8 cellular contexts compared by ENCODE assay signal in genomic region chr19:40690050-40690698, GRCh38. TPM values are rescaled to one million over a fixed set of nuclear protein-coding genes. Genes with fewer than 3 reads are reported as not detected.
DNase-seq lines count a peak whose midpoint lies in the region; ATAC-seq and TF ChIP-seq lines count a peak whose summit lies in the region.

Gene NUMBL, minus strand, starts transcription at chr19:40690651. Its CDS starts 168 bp downstream, at chr19:40690483.

- H3K4me3 ChIP-seq in left ventricle myocardium inferior (peak within 1 kb of the TSS; percentile 79), gastrocnemius medialis (peak within 1 kb of the TSS; percentile 66 to 92 (median 76))

- H3K9me3 ChIP-seq in left ventricle myocardium inferior (replicated peaks): no peaks in the 10 kb centered on the region
- H3K9me3 ChIP-seq in gastrocnemius medialis: no peaks in the 10 kb centered on the region

- H3K36me3 ChIP-seq in left ventricle myocardium inferior: peaks cover 38% of the 10 kb centered on the region
- peaks cover 0 to 8% of the 10 kb centered on the region in 2 donors for H3K36me3 ChIP-seq in gastrocnemius medialis

- no peaks in the 10 kb centered on the region for H3K27me3 Mint-ChIP-seq in activated T-cell treated with anti-CD3 and anti-CD28 coated beads, Interleukin-2, amount 50 U/mL, for 4 hours (ENCODE audit: low read depth)
- no peaks in the 10 kb centered on the region for H3K27me3 Mint-ChIP-seq in activated T-cell treated with anti-CD3 and anti-CD28 coated beads, Interleukin-2, amount 50 U/mL, for 72 hours (ENCODE audit: low read depth)

- DNase-seq in activated T-cell treated with anti-CD3 and anti-CD28 coated beads, Interleukin-2, amount 50 U/mL, for 4 hours: no peak
- DNase-seq in activated T-cell treated with anti-CD3 and anti-CD28 coated beads, Interleukin-2, amount 50 U/mL, for 1 hour: no peak
- DNase-seq in activated T-cell treated with anti-CD3 and anti-CD28 coated beads, Interleukin-2, amount 50 U/mL, for 72 hours: no peak
- DNase-seq in left ventricle myocardium inferior: peak; percentile 47
- DNase-seq in gastrocnemius medialis: no peak
- no peak for DNase-seq in stimulated activated CD4-positive, alpha-beta T cell treated with anti-CD3 and anti-CD28 coated beads, Interleukin-4, amount 100 ng/mL, for 1 hour
- DNase-seq in cerebellar nuclear complex (lab: John Stamatoyannopoulos, UW): no peak
- DNase-seq in OCI-M2 (lab: John Stamatoyannopoulos, UW; ENCODE audit: unreplicated experiment): no peak

- intact Hi-C loops in left ventricle myocardium inferior (cut with micrococcal nuclease): no loop called here
- intact Hi-C loops in gastrocnemius medialis (cut with DNase I; ENCODE audit: low total_unique reads): loop anchor here (1.0 to 2.0 kb wide), 2 partner anchors 25 to 61 kb away; partner anchors contain the start of genes ACTMAP and SNRPA

- no peak for ATAC-seq in activated T-cell treated with anti-CD3 and anti-CD28 coated beads, Interleukin-2, amount 50 U/mL, for 4 hours
- ATAC-seq in activated T-cell treated with anti-CD3 and anti-CD28 coated beads, Interleukin-2, amount 50 U/mL, for 72 hours (replicated peaks in 1 of 2): no peak
- no peak for ATAC-seq in gastrocnemius medialis

- H3K4me3 Mint-ChIP-seq in activated T-cell treated with anti-CD3 and anti-CD28 coated beads, Interleukin-2, amount 50 U/mL, for 4 hours: peak within 1 kb of the TSS; percentile 89
- peak within 1 kb of the TSS; percentile 82 to 88 for H3K4me3 Mint-ChIP-seq in activated T-cell treated with anti-CD3 and anti-CD28 coated beads, Interleukin-2, amount 50 U/mL, for 72 hours

- peak within 1 kb of the TSS; percentile 85 for H3K27ac Mint-ChIP-seq in activated T-cell treated with anti-CD3 and anti-CD28 coated beads, Interleukin-2, amount 50 U/mL, for 72 hours

- H3K4me1 ChIP-seq in left ventricle myocardium inferior (peaks cover 50% of the 10 kb centered on the region), gastrocnemius medialis (peaks cover 9 to 22% of the 10 kb centered on the region in 2 donors)

- no peaks in the 10 kb centered on the region for H3K27me3 ChIP-seq in left ventricle myocardium inferior (ENCODE audit: low read depth)
- H3K27me3 ChIP-seq in gastrocnemius medialis: no peaks in the 10 kb centered on the region

- peaks cover 7% of the 10 kb centered on the region for H3K36me3 Mint-ChIP-seq in activated T-cell treated with anti-CD3 and anti-CD28 coated beads, Interleukin-2, amount 50 U/mL, for 4 hours (ENCODE audit: insufficient read depth)
- peaks cover 6 to 9% of the 10 kb centered on the region in 2 donors for H3K36me3 Mint-ChIP-seq in activated T-cell treated with anti-CD3 and anti-CD28 coated beads, Interleukin-2, amount 50 U/mL, for 72 hours (ENCODE audit: insufficient read depth in 2 of 2)

- peak; percentile 64 to 68 for TF ChIP-seq POLR2A in gastrocnemius medialis (IDR thresholded peaks at IDR 0.05)

- no peaks in the 10 kb centered on the region for H3K9me3 Mint-ChIP-seq in activated T-cell treated with anti-CD3 and anti-CD28 coated beads, Interleukin-2, amount 50 U/mL, for 4 hours
- H3K9me3 Mint-ChIP-seq in activated T-cell treated with anti-CD3 and anti-CD28 coated beads, Interleukin-2, amount 50 U/mL, for 72 hours: no peaks in the 10 kb centered on the region

- H3K27ac ChIP-seq in left ventricle myocardium inferior (replicated peaks): peak within 1 kb of the TSS; percentile 93
- peak within 1 kb of the TSS; percentile 90 to 98 (median 96) for H3K27ac ChIP-seq in gastrocnemius medialis

- H3K4me1 Mint-ChIP-seq in activated T-cell treated with anti-CD3 and anti-CD28 coated beads, Interleukin-2, amount 50 U/mL, for 4 hours (ENCODE audit: low read depth): peaks cover 4% of the 10 kb centered on the region
- no peaks in the 10 kb centered on the region for H3K4me1 Mint-ChIP-seq in activated T-cell treated with anti-CD3 and anti-CD28 coated beads, Interleukin-2, amount 50 U/mL, for 72 hours (ENCODE audit: low read depth)

- TF ChIP-seq CTCF in left ventricle myocardium inferior (IDR thresholded peaks at IDR 0.05; ENCODE audit: borderline replicate concordance) (no peak), gastrocnemius medialis (IDR thresholded peaks at IDR 0.05 in 4 of 5, conservative IDR thresholded peaks at IDR 0.05 in 1 of 5) (no peak)

- in situ Hi-C loops in gastrocnemius medialis (cut with MboI; ENCODE audit: low sequenced_read_pairs in 4 of 4): no loop called here

RNA-seq across cellular contexts. Expression of gene NUMBL, which starts in this region (rescaled TPM):
- 10 to 100 TPM; 13.8 to 17.1 (median 16.7) TPM for total RNA-seq in activated T-cell treated with anti-CD3 and anti-CD28 coated beads, Interleukin-2, amount 50 U/mL, for 4 hours
- total RNA-seq in activated T-cell treated with anti-CD3 and anti-CD28 coated beads, Interleukin-2, amount 50 U/mL, for 72 hours: 10 to 100 TPM; 16.1 to 18.6 TPM
- total RNA-seq in left ventricle myocardium inferior: 14.7 TPM
- total RNA-seq in gastrocnemius medialis: 10 to 100 TPM in 3 of 4 donors, 1 to 10 TPM in 1; 5.5 to 16.7 (median 14.1) TPM
